22 cellular contexts compared by ENCODE assay signal in genomic region chr1:15043934-15044333, GRCh38.
"Had no signal": no experiment of that assay in that cellular context is flagged by ENCODE, and none has a peak within 500 bp of the region (broad histone marks: within the 10 kb centered on the region; RNA-seq: fewer than 3 reads in every experiment).

No MANE protein-coding gene starts in this region.

- H3K9ac ChIP-seq: parathyroid adenoma had no signal

- H3K4me3 ChIP-seq: coronary artery, lower lobe of right lung, right lobe of liver, transverse colon, upper lobe of right lung, uterus had no signal

- H3K27me3 ChIP-seq: neutrophil, right lobe of liver, transverse colon, upper lobe of right lung, uterus had no signal

- ATAC-seq: effector memory CD8-positive, alpha-beta T cell; left ventricle myocardium superior; natural killer cell; right lobe of liver; stimulated activated effector memory CD8-positive, alpha-beta T cell treated with anti-CD3 and anti-CD28 coated beads, Interleukin-12 subunit alpha, Interleukin-12 subunit beta, amount 100 ng/mL, for 72 hours had no signal

- DNase-seq: dermis blood vessel endothelial cell; effector memory CD8-positive, alpha-beta T cell; erythroblast; hypothalamus; immature natural killer cell; islet precursor cell; kidney glomerular epithelial cell; left ventricle myocardium superior; lower lobe of right lung; natural killer cell; right lobe of liver; small intestine; stimulated activated CD4-positive, alpha-beta T cell treated with anti-CD3 and anti-CD28 coated beads, Interleukin-2, amount 100 ng/mL, for 24 hours; stimulated activated CD4-positive, alpha-beta T cell treated with anti-CD3 and anti-CD28 coated beads, Interleukin-4, amount 100 ng/mL, for 24 hours; stimulated activated naive CD4-positive, alpha-beta T cell treated with Interleukin-2 at 50 U/mL for 16 hours; transverse colon; upper lobe of right lung; uterus had no signal

- H3K4me1 ChIP-seq: lower lobe of right lung, parathyroid adenoma, right lobe of liver, transverse colon, uterus had no signal

- H3K27ac ChIP-seq: coronary artery, lower lobe of right lung, neutrophil, parathyroid adenoma, right lobe of liver, transverse colon, upper lobe of right lung, uterus had no signal

- H3K9me3 ChIP-seq: lower lobe of right lung, neutrophil, right lobe of liver, transverse colon, upper lobe of right lung, uterus had no signal

- H3K36me3 ChIP-seq: neutrophil, right lobe of liver, transverse colon, uterus had no signal

- H2AFZ ChIP-seq: parathyroid adenoma had no signal
